17 cellular contexts compared by ENCODE assay signal in genomic region chr17:8963017-8963416, GRCh38. TPM values are rescaled to one million over a fixed set of nuclear protein-coding genes. Genes with fewer than 3 reads are reported as not detected.
DNase-seq lines count a peak whose midpoint lies in the region; ATAC-seq and TF ChIP-seq lines count a peak whose summit lies in the region.
"Had no signal": no experiment of that assay in that cellular context is flagged by ENCODE, and none has a peak within 500 bp of the region (broad histone marks: within the 10 kb centered on the region; RNA-seq: fewer than 3 reads in every experiment).

No MANE protein-coding gene starts in this region.

- DNase-seq in activated naive CD4-positive, alpha-beta T cell treated with anti-CD3 and anti-CD28 coated beads, Interleukin-2, amount 50 U/mL, for 16 hours = no peak
- no peak for DNase-seq in effector memory CD4-positive, alpha-beta T cell
- no peak for DNase-seq in thoracic aorta (ENCODE audit: low spot score)
- no peak for DNase-seq in brain microvascular endothelial cell
- no peak for DNase-seq in HAP-1 (ENCODE audit: low spot score in 2 of 2)
- DNase-seq: activated gamma-delta T cell treated with Interleukin-2 at 50 U/mL for 16 hours, dorsolateral prefrontal cortex, mesendoderm, NCI-H1930, NCI-H510A treated with DMSO at 0.1 percent for 48 hours, right cardiac atrium, SIG-M5 had no signal

- H3K36me3 ChIP-seq in Loucy (ENCODE audit: insufficient read depth, low read length) (no peaks in the 10 kb centered on the region), thoracic aorta (no peaks in the 10 kb centered on the region), brain microvascular endothelial cell (replicated peaks) (no peaks in the 10 kb centered on the region), HAP-1 (replicated peaks) (no peaks in the 10 kb centered on the region)
- peaks cover 8% of the 10 kb centered on the region for H3K36me3 ChIP-seq in effector memory CD4-positive, alpha-beta T cell (ENCODE audit: control insufficient read depth, insufficient read depth, low read length)
- H3K36me3 ChIP-seq: breast epithelium had no signal

- peak overlapping the region; percentile 88 for H3K4me3 Mint-ChIP-seq in activated naive CD4-positive, alpha-beta T cell treated with anti-CD3 and anti-CD28 coated beads, Interleukin-2, amount 50 U/mL, for 24 hours

- peaks cover 68% of the 10 kb centered on the region for H3K4me1 Mint-ChIP-seq in activated naive CD4-positive, alpha-beta T cell treated with anti-CD3 and anti-CD28 coated beads, Interleukin-2, amount 50 U/mL, for 24 hours

- no peaks in the 10 kb centered on the region for H3K9me2 ChIP-seq in Loucy (replicated peaks; ENCODE audit: low read depth, low read length)

- no peaks in the 10 kb centered on the region for H3K27me3 Mint-ChIP-seq in activated naive CD4-positive, alpha-beta T cell treated with anti-CD3 and anti-CD28 coated beads, Interleukin-2, amount 50 U/mL, for 24 hours

- ATAC-seq in thoracic aorta (ENCODE audit: insufficient number of reproducible peaks, low FRiP score, low read depth) (no peak), GM21529 (IDR thresholded peaks at IDR 0.05; ENCODE audit: unreplicated experiment) (no peak)
- ATAC-seq: esophagus mucosa, right cardiac atrium had no signal

- no peaks in the 10 kb centered on the region; the same call in 1 of the 2 replicates for H3F3A ChIP-seq in Loucy (ENCODE audit: low read depth)

- H3K79me2 ChIP-seq in Loucy (ENCODE audit: insufficient read depth, low read length) = peaks cover 53% of the 10 kb centered on the region

- peak overlapping the region; percentile 41 for H3K27ac ChIP-seq in effector memory CD4-positive, alpha-beta T cell (ENCODE audit: insufficient read depth, low read length, poor library complexity, severe bottlenecking)
- H3K27ac ChIP-seq in thoracic aorta (no peak overlapping the region), brain microvascular endothelial cell (no peak overlapping the region)
- H3K27ac ChIP-seq: breast epithelium, dorsolateral prefrontal cortex had no signal

- no peak overlapping the region for H2AFZ ChIP-seq in Loucy (ENCODE audit: low read length)

- H4K20me1 ChIP-seq in Loucy (ENCODE audit: insufficient read depth, low read length, poor library complexity, severe bottlenecking) = peaks cover 8% of the 10 kb centered on the region

- peaks cover 18% of the 10 kb centered on the region for H3K36me3 Mint-ChIP-seq in activated naive CD4-positive, alpha-beta T cell treated with anti-CD3 and anti-CD28 coated beads, Interleukin-2, amount 50 U/mL, for 24 hours

- TF ChIP-seq CTCF in Loucy (conservative IDR thresholded peaks at IDR 0.05; ENCODE audit: low read length) (no peak), thoracic aorta (IDR thresholded peaks at IDR 0.05) (no peak), brain microvascular endothelial cell (IDR thresholded peaks at IDR 0.05; ENCODE audit: low read depth, low read length, missing control alignments) (no peak)

- peak overlapping the region; percentile 82 for H3K4me3 ChIP-seq in Loucy (ENCODE audit: low read length, poor library complexity, severe bottlenecking)
- H3K4me3 ChIP-seq in effector memory CD4-positive, alpha-beta T cell (ENCODE audit: insufficient read depth, low read depth, low read length, poor library complexity, severe bottlenecking) = peak overlapping the region; percentile 81
- H3K4me3 ChIP-seq in thoracic aorta = peak overlapping the region; percentile 69
- H3K4me3 ChIP-seq in brain microvascular endothelial cell (ENCODE audit: low read depth, low read length) = no peak overlapping the region
- no peak overlapping the region for H3K4me3 ChIP-seq in HAP-1

- peak overlapping the region; percentile 98 for H3K27ac Mint-ChIP-seq in activated naive CD4-positive, alpha-beta T cell treated with anti-CD3 and anti-CD28 coated beads, Interleukin-2, amount 50 U/mL, for 24 hours

- H3K4me1 ChIP-seq in Loucy (ENCODE audit: insufficient read depth, low read length, poor library complexity, severe bottlenecking) (peaks cover 59% of the 10 kb centered on the region), thoracic aorta (ENCODE audit: control insufficient read depth in 1 of 2, low read depth in 2 of 2) (peaks cover 0 to 6% of the 10 kb centered on the region in 2 donors), HAP-1 (no peaks in the 10 kb centered on the region)
- peaks cover 71% of the 10 kb centered on the region for H3K4me1 ChIP-seq in effector memory CD4-positive, alpha-beta T cell (ENCODE audit: control insufficient read depth, insufficient read depth, low read length, poor library complexity, severe bottlenecking)
- H3K4me1 ChIP-seq: breast epithelium had no signal

- H3K27me3 ChIP-seq in Loucy (ENCODE audit: insufficient read depth, low read length, poor library complexity, severe bottlenecking) (no peaks in the 10 kb centered on the region), thoracic aorta (replicated peaks; ENCODE audit: insufficient read depth) (peaks cover under 1% of the 10 kb centered on the region), brain microvascular endothelial cell (replicated peaks) (peaks cover 6% of the 10 kb centered on the region), HAP-1 (ENCODE audit: low read depth) (peaks cover 26% of the 10 kb centered on the region)
- H3K27me3 ChIP-seq in effector memory CD4-positive, alpha-beta T cell (replicated peaks; ENCODE audit: control insufficient read depth, insufficient read depth, low read length, poor library complexity, severe bottlenecking) = no peaks in the 10 kb centered on the region

- peak overlapping the region; percentile 80 for H3K4me2 ChIP-seq in Loucy (ENCODE audit: low read depth, low read length, poor library complexity, severe bottlenecking)

- peak overlapping the region; percentile 70 for H3K9ac ChIP-seq in Loucy (ENCODE audit: low read depth, low read length, poor library complexity, severe bottlenecking)

- no peaks in the 10 kb centered on the region for H3K9me3 ChIP-seq in Loucy (ENCODE audit: insufficient read depth, low read depth, low read length)
- no peaks in the 10 kb centered on the region for H3K9me3 ChIP-seq in effector memory CD4-positive, alpha-beta T cell (ENCODE audit: control insufficient read depth, low read length)
- no peaks in the 10 kb centered on the region for H3K9me3 ChIP-seq in thoracic aorta
- no peaks in the 10 kb centered on the region for H3K9me3 ChIP-seq in HAP-1
- H3K9me3 ChIP-seq: breast epithelium had no signal

- peaks cover 4% of the 10 kb centered on the region for H3K9me3 Mint-ChIP-seq in activated naive CD4-positive, alpha-beta T cell treated with anti-CD3 and anti-CD28 coated beads, Interleukin-2, amount 50 U/mL, for 24 hours

- in situ Hi-C loops in brain microvascular endothelial cell (cut with HindIII; ENCODE audit: low pct_ligation_motif_present, low sequenced_read_pairs) (no loop called here), HAP-1 (cut with MboI; ENCODE audit: low sequenced_read_pairs) (no loop called here)

RNA-seq across cellular contexts. Expression of gene PIK3R5, which starts 2.5 kb away (rescaled TPM):
- total RNA-seq in thoracic aorta = 10 to 100 TPM; 30.7 to 42.9 TPM

RNA-seq across cellular contexts. Expression of gene NTN1, which starts 58.3 kb away (rescaled TPM):
- 10 to 100 TPM; 68.8 to 79.0 TPM for total RNA-seq in thoracic aorta

Comparison
In these comparisons a context has a peak if more than half of its experiments do, and no peak if none do; other contexts are left out.
1. H3K4me3 ChIP-seq: peak in Loucy (single experiment), effector memory CD4-positive, alpha-beta T cell (single experiment) and thoracic aorta (single experiment); none in brain microvascular endothelial cell (single experiment) and HAP-1 (single experiment).